ENCODE assay signal across 9 cellular contexts in the genomic region with DNA sequence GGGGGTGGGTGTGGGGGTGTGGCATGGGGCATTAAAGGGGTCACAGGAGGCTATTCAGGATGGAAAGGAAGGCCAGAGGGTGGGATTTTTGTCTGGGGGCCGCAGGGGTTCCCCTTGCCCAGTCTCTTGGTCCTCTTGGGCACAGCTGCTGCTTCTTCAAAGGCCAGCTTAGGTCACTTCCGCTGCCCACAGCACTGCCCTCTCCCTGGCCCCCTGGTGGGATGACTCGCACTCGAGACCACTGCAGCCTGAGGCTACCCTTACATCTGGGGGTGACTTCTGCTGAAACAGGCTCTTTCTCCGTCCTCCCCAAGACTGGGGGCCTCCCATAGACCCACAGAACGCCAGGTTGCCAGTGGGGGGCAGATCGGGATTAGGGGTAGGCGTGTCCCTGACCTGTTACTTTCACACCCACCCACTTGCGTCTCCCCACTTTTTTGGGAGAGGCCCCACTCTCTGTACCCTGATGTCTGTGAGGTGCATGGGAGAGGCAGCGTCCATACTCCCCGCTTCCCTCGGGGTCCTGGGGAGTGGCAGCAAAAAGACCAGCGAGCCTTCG. TPM values are rescaled to one million over a fixed set of nuclear protein-coding genes. Genes with fewer than 3 reads are reported as not detected.
A peak's percentile ranks its signal among the peaks of the same experiment; 100 is the strongest.
DNase-seq lines count a peak whose midpoint lies in the region; ATAC-seq, FAIRE-seq and TF ChIP-seq lines count a peak whose summit lies in the region.
"Had no signal": no experiment of that assay in that cellular context is flagged by ENCODE, and none has a peak within 500 bp of the region (broad histone marks: within the 10 kb centered on the region; RNA-seq: fewer than 3 reads in every experiment).

No MANE protein-coding gene starts in this region.

- peaks cover 28% of the 10 kb centered on the region for H3K4me1 Mint-ChIP-seq in activated naive CD8-positive, alpha-beta T cell treated with anti-CD3 and anti-CD28 coated beads for 36 hours

- ATAC-seq in lower lobe of right lung (no peak), GM18502 (IDR thresholded peaks at IDR 0.05; ENCODE audit: poor library complexity, unreplicated experiment) (no peak), HG03280 (IDR thresholded peaks at IDR 0.05; ENCODE audit: unreplicated experiment) (no peak)

- H3K27me3 ChIP-seq in ACC112 (ENCODE audit: insufficient read depth, low read length) (peaks cover 32% of the 10 kb centered on the region), lower lobe of right lung (ENCODE audit: low read depth) (peaks cover 29% of the 10 kb centered on the region)

- no peak overlapping the region for H3K27ac Mint-ChIP-seq in activated naive CD8-positive, alpha-beta T cell treated with anti-CD3 and anti-CD28 coated beads for 36 hours

- FAIRE-seq in H54 (lab: Jason Lieb, UNC): no peak

- TF ChIP-seq CTCF in lower lobe of right lung (IDR thresholded peaks at IDR 0.05): no peak

- DNase-seq in H54 (ENCODE audit: insufficient read length, low spot score): peak; percentile 74
- no peak for DNase-seq in activated naive CD8-positive, alpha-beta T cell treated with anti-CD3 and anti-CD28 coated beads for 36 hours
- no peak for DNase-seq in lower lobe of right lung
- DNase-seq in SW480 (ENCODE audit: low spot score): no peak
- DNase-seq in AG20443 (ENCODE audit: low spot score): no peak

- no peak for TF ChIP-seq POLR2A in H54 (IDR thresholded peaks at IDR 0.05; ENCODE audit: low read depth, low read length)

- H3K27me3 Mint-ChIP-seq in activated naive CD8-positive, alpha-beta T cell treated with anti-CD3 and anti-CD28 coated beads for 36 hours: peaks cover 28% of the 10 kb centered on the region

- no peaks in the 10 kb centered on the region for H3K9me3 ChIP-seq in lower lobe of right lung

- H3K36me3 ChIP-seq in ACC112 (ENCODE audit: insufficient read depth, low read length) (no peaks in the 10 kb centered on the region), lower lobe of right lung (no peaks in the 10 kb centered on the region)

- peak overlapping the region; percentile 48 for H3K4me3 ChIP-seq in ACC112 (ENCODE audit: low read depth, low read length)
- H3K4me3 ChIP-seq in lower lobe of right lung: peak overlapping the region; percentile 60

- H3K4me1 ChIP-seq in ACC112 (ENCODE audit: control insufficient read depth, insufficient read depth, low read length, unreplicated experiment): peaks cover 23% of the 10 kb centered on the region
- peaks cover 40% of the 10 kb centered on the region for H3K4me1 ChIP-seq in lower lobe of right lung

- no peak overlapping the region for H2AFZ ChIP-seq in ACC112 (ENCODE audit: low read length, unreplicated experiment)

- no peak overlapping the region for H3K27ac ChIP-seq in ACC112 (ENCODE audit: low read depth, low read length)
- no peak overlapping the region for H3K27ac ChIP-seq in lower lobe of right lung

- H3K4me3 Mint-ChIP-seq in activated naive CD8-positive, alpha-beta T cell treated with anti-CD3 and anti-CD28 coated beads for 36 hours: peak overlapping the region; percentile 60

- intact Hi-C loops in lower lobe of right lung (cut with DNase I): no loop called here

- no peaks in the 10 kb centered on the region for H3K36me3 Mint-ChIP-seq in activated naive CD8-positive, alpha-beta T cell treated with anti-CD3 and anti-CD28 coated beads for 36 hours

- H3K79me2 ChIP-seq in ACC112 (ENCODE audit: control insufficient read depth, insufficient read depth, low read length, unreplicated experiment): peaks cover 4% of the 10 kb centered on the region

- no peaks in the 10 kb centered on the region for H3K9me3 Mint-ChIP-seq in activated naive CD8-positive, alpha-beta T cell treated with anti-CD3 and anti-CD28 coated beads for 36 hours

RNA-seq across cellular contexts. Expression of gene LKAAEAR1, which starts 1.3 kb away (rescaled TPM):
- total RNA-seq in activated naive CD8-positive, alpha-beta T cell treated with anti-CD3 and anti-CD28 coated beads for 36 hours: under 1 TPM; 0.47 to 0.50 TPM
- total RNA-seq in lower lobe of right lung: 0.97 TPM
- total RNA-seq: subcutaneous adipose tissue had no signal

RNA-seq across cellular contexts. Expression of gene OPRL1, which starts 3.0 kb away (rescaled TPM):
- total RNA-seq in activated naive CD8-positive, alpha-beta T cell treated with anti-CD3 and anti-CD28 coated beads for 36 hours: under 1 TPM; 0.16 to 0.25 TPM
- 2.6 TPM for total RNA-seq in lower lobe of right lung

RNA-seq across cellular contexts. Expression of gene RGS19, which starts 3.6 kb away (rescaled TPM):
- total RNA-seq in activated naive CD8-positive, alpha-beta T cell treated with anti-CD3 and anti-CD28 coated beads for 36 hours: 10 to 100 TPM; 26.4 to 31.8 TPM
- 57.5 TPM for total RNA-seq in lower lobe of right lung

RNA-seq across cellular contexts. Expression of gene TCEA2, which starts 19.9 kb away (rescaled TPM):
- 10 to 100 TPM; 37.8 to 38.6 TPM for total RNA-seq in activated naive CD8-positive, alpha-beta T cell treated with anti-CD3 and anti-CD28 coated beads for 36 hours
- 38.8 TPM for total RNA-seq in lower lobe of right lung

RNA-seq across cellular contexts. Expression of gene NPBWR2, which starts 24.5 kb away (rescaled TPM):
- not detected for total RNA-seq in activated naive CD8-positive, alpha-beta T cell treated with anti-CD3 and anti-CD28 coated beads for 36 hours
- total RNA-seq in lower lobe of right lung: not detected
- total RNA-seq: subcutaneous adipose tissue had no signal
